Comparison of ENCODE assay signal across 30 cellular contexts in genomic region chr21:46157396-46157986, GRCh38. TPM values are rescaled to one million over a fixed set of nuclear protein-coding genes. Genes with fewer than 3 reads are reported as not detected.
A peak's percentile ranks its signal among the peaks of the same experiment; 100 is the strongest.
DNase-seq lines count a peak whose midpoint lies in the region; ATAC-seq, FAIRE-seq and TF ChIP-seq lines count a peak whose summit lies in the region.
"Had no signal": no experiment of that assay in that cellular context is flagged by ENCODE, and none has a peak within 500 bp of the region (broad histone marks: within the 10 kb centered on the region; RNA-seq: fewer than 3 reads in every experiment).

No MANE protein-coding gene starts in this region.

- in situ Hi-C loops in HepG2 (cut with HindIII; ENCODE audit: extremely low pct_ligation_motif_present, low pct_unique_long_range_greater_than_20kb) = no loop called here

- intact Hi-C loops in cardiac septum (cut with DNase I) = no loop called here
- intact Hi-C loops in heart right ventricle (cut with DNase I) = loop anchor here in 2 of 10 donors (10.0 kb wide), 1 partner anchor 57 kb away; no protein-coding TSS in a partner anchor
- intact Hi-C loops in HepG2 (cut with micrococcal nuclease; ENCODE audit: unreplicated experiment) = loop anchor here (5.0 kb wide), 1 partner anchor 70 kb away; the partner anchor contains the start of gene LSS
- intact Hi-C loops in vagina (cut with DNase I) = no loop called here

- H4K20me1 ChIP-seq in HepG2 (ENCODE audit: insufficient read depth, low read length) = peaks cover 6% of the 10 kb centered on the region; the same call in 1 of the 2 replicates

- no peak for ATAC-seq in heart right ventricle
- no peak for ATAC-seq in HepG2
- no peak for ATAC-seq in GM18868 (IDR thresholded peaks at IDR 0.05; ENCODE audit: unreplicated experiment)
- ATAC-seq: lower lobe of right lung; sciatic nerve; stimulated activated memory B cell treated with anti-CD40 and anti-IgM and Interleukin-4, amounts not matched to agents 10 μg/mL and 1 μg/mL and 100 μg/mL, for 72 hours; T-cell had no signal

- H3K27ac ChIP-seq in heart right ventricle (no peak overlapping the region), WERI-Rb-1 (no peak overlapping the region), HepG2 (ENCODE audit: extremely low read length, insufficient read depth, low read length) (no peak overlapping the region), vagina (no peak overlapping the region)
- H3K27ac ChIP-seq: adrenal gland, lower lobe of right lung, SJCRH30 had no signal

- H3K9me3 ChIP-seq in heart right ventricle (no peaks in the 10 kb centered on the region), WERI-Rb-1 (ENCODE audit: severe bottlenecking) (peaks cover 13% of the 10 kb centered on the region), HepG2 (ENCODE audit: low read length) (no peaks in the 10 kb centered on the region), vagina (no peaks in the 10 kb centered on the region)
- H3K9me3 ChIP-seq: adrenal gland, lower lobe of right lung, SJCRH30 had no signal

- H3K36me3 ChIP-seq in heart right ventricle (peaks cover 0 to 5% (median 0%) of the 10 kb centered on the region in 9 donors), WERI-Rb-1 (peaks cover 18% of the 10 kb centered on the region), HepG2 (replicated peaks in 1 of 2; ENCODE audit: control insufficient read depth in 1 of 2, insufficient read depth in 2 of 2, low read length in 2 of 2) (peaks cover 0 to 4% of the 10 kb centered on the region in 2 experiments; a peak in 1 of 5 replicates), vagina (peaks cover 0 to 4% of the 10 kb centered on the region in 2 donors)
- H3K36me3 ChIP-seq: adrenal gland, lower lobe of right lung, SJCRH30 had no signal

- TF ChIP-seq RAD21 in HepG2 (CRISPR knock-in tag; IDR thresholded peaks at IDR 0.05) = no peak

- POLR2A ChIA-PET in HepG2 (lab: Yijun Ruan, JAX) = no interaction called here

- H3K4me1 ChIP-seq in heart right ventricle = peaks cover 4 to 14% (median 10%) of the 10 kb centered on the region in 9 donors
- peaks cover 33% of the 10 kb centered on the region for H3K4me1 ChIP-seq in HepG2 (ENCODE audit: insufficient read depth, low read length)
- peaks cover 12% of the 10 kb centered on the region for H3K4me1 ChIP-seq in vagina
- H3K4me1 ChIP-seq: SJCRH30 had no signal

- peaks cover 23% of the 10 kb centered on the region for H3K79me2 ChIP-seq in HepG2 (ENCODE audit: insufficient read depth, low read length)

- peak overlapping the region; percentile 39; the same call in 1 of the 2 replicates for H3K4me2 ChIP-seq in HepG2 (ENCODE audit: low read depth, low read length)

- TF ChIP-seq EP300 in HepG2 (IDR thresholded peaks at IDR 0.05; ENCODE audit: low read depth in 2 of 2, low read length in 2 of 2) = no peak
- no peak for TF ChIP-seq EP300 in HepG2 (CRISPR knock-in tag; IDR thresholded peaks at IDR 0.05; ENCODE audit: borderline replicate concordance)

- no peak overlapping the region for H3K9ac ChIP-seq in HepG2 (ENCODE audit: insufficient read depth, low read depth, low read length)

- peak; percentile 43 for DNase-seq in cardiac septum (ENCODE audit: low spot score)
- no peak for DNase-seq in heart right ventricle
- peak; percentile 6 for DNase-seq in WERI-Rb-1
- no peak for DNase-seq in HepG2 (ENCODE audit: low spot score)
- peak; percentile 64 to 69 for DNase-seq in vagina (ENCODE audit: extremely low spot score in 2 of 2)
- no peak for DNase-seq in NCI-H510A treated with DMSO at 0.1 percent for 48 hours (lab: John Stamatoyannopoulos, UW)
- DNase-seq: activated CD4-positive, alpha-beta T cell treated with anti-CD3 and anti-CD28 coated beads, Interleukin-2, amount 50 U/mL, for 4 hours; activated naive CD4-positive, alpha-beta T cell; activated T-cell treated with anti-CD3 and anti-CD28 coated beads, Interleukin-2, amount 50 U/mL, for 1 hour; C1 segment of cervical spinal cord; DMS79 treated with DMSO at 0.1 percent for 48 hours; effector CD8-positive, alpha-beta T cell; HCEC 1CT; lower lobe of right lung; NCI-H1092 treated with DMSO at 0.1 percent for 48 hours; NCI-H187; NCI-H2171; NCI-H524 treated with DMSO at 0.1 percent for 48 hours; SJCRH30; stimulated activated CD4-positive, alpha-beta T cell treated with anti-CD3 and anti-CD28 coated beads, Interleukin-4, amount 100 ng/mL, for 24 hours had no signal

- H3K4me3 ChIP-seq in heart right ventricle (no peak overlapping the region), WERI-Rb-1 (ENCODE audit: low read depth, low read length) (no peak overlapping the region), HepG2 (replicated peaks in 1 of 3; ENCODE audit: insufficient read depth in 1 of 3, low read depth in 2 of 3, low read length in 3 of 3) (no peak overlapping the region), vagina (no peak overlapping the region)
- H3K4me3 ChIP-seq: adrenal gland, lower lobe of right lung, SJCRH30 had no signal

- TF ChIP-seq CTCF in heart right ventricle (IDR thresholded peaks at IDR 0.05) = no peak
- no peak for TF ChIP-seq CTCF in WERI-Rb-1 (IDR thresholded peaks at IDR 0.05; ENCODE audit: low read depth, low read length)
- TF ChIP-seq CTCF in HepG2 (CRISPR knock-in tag; IDR thresholded peaks at IDR 0.05) = no peak
- TF ChIP-seq CTCF in vagina (IDR thresholded peaks at IDR 0.05) = no peak

- no peak for TF ChIP-seq POLR2A in HepG2 (IDR thresholded peaks at IDR 0.05; ENCODE audit: insufficient read depth in 1 of 2, low read depth in 2 of 2, low read length in 2 of 2)
- TF ChIP-seq POLR2A in vagina (IDR thresholded peaks at IDR 0.05) = no peak

- WGBS in heart right ventricle, 2 donors = 83 to 92% methylated on average over 11 to 12 of the region's 12 CpGs
- WGBS in HepG2 (ENCODE audit: low lambda C conversion rate) = 67% methylated on average over 12 of the region's 12 CpGs

- H3K27me3 ChIP-seq in heart right ventricle (no peaks in the 10 kb centered on the region), WERI-Rb-1 (ENCODE audit: insufficient read depth, low read depth, severe bottlenecking) (no peaks in the 10 kb centered on the region), HepG2 (ENCODE audit: control insufficient read depth in 1 of 2, insufficient read depth in 2 of 2, low read length in 2 of 2) (no peaks in the 10 kb centered on the region; a peak in 2 of 5 replicates), vagina (no peaks in the 10 kb centered on the region)
- H3K27me3 ChIP-seq: adrenal gland, SJCRH30 had no signal

- CTCF ChIA-PET in HepG2 (lab: Yijun Ruan, JAX; ENCODE audit: low intra/inter-chr PET ratio, low total read pairs) = no interaction called here

- FAIRE-seq in HepG2 (lab: Jason Lieb, UNC) = no peak
- FAIRE-seq: GM18507, RCC 7860 had no signal

- no TSS peak for BruUV-seq in HepG2 (replicated peaks; lab: Mats Ljungman, UMichigan)

- no peak overlapping the region for H2AFZ ChIP-seq in HepG2 (ENCODE audit: low read length)

RNA-seq across cellular contexts. Expression of gene FTCD, which starts 2.1 kb away (rescaled TPM):
- total RNA-seq in cardiac septum = 0.83 TPM
- 1 to 10 TPM in 6 of 10 donors, under 1 TPM in 4; 0.38 to 4.4 (median 1.1) TPM for total RNA-seq in heart right ventricle
- 1 to 10 TPM in 1 of 2 donors, under 1 TPM in 1; 0.14 to 4.0 TPM for polyA plus RNA-seq in heart right ventricle
- 78.5 and 105 TPM in 2 replicates for total RNA-seq in HepG2 (2016; rRNA removed; fragmentation: Illumina TruSeq; extraction: Trizol)
- 13.1 and 13.2 TPM in 2 replicates for total RNA-seq in HepG2 (2016; cell fraction: cytosol; rRNA removed; fragmentation: Illumina TruSeq; extraction: Trizol; ENCODE audit: low read depth)
- total RNA-seq in HepG2 (2016; cell fraction: insoluble cytoplasmic fraction; rRNA removed; fragmentation: Illumina TruSeq; extraction: Trizol) = 61.2 and 115 TPM in 2 replicates
- 21.0 and 27.4 TPM in 2 replicates for total RNA-seq in HepG2 (2016; cell fraction: membrane; rRNA removed; fragmentation: Illumina TruSeq; extraction: Trizol)
- total RNA-seq in HepG2 (2016; cell fraction: nucleus; rRNA removed; fragmentation: Illumina TruSeq; extraction: Trizol) = 94.5 and 110 TPM in 2 replicates
- polyA plus RNA-seq in HepG2 (2011; rRNA removed) = 75.7 and 112 TPM in 2 replicates
- 34.7 and 61.2 TPM in 2 replicates for polyA plus RNA-seq in HepG2 (2011; cell fraction: cytosol; rRNA removed)
- 656 and 751 TPM in 2 replicates for polyA plus RNA-seq in HepG2 (2011; cell fraction: nucleus; rRNA removed)
- polyA plus RNA-seq in HepG2 (2012) = 108 and 140 TPM in 2 replicates
- 11.0 and 12.4 TPM in 2 replicates for polyA plus RNA-seq in HepG2 (2016; cell fraction: cytosol; fragmentation: Illumina TruSeq; extraction: Trizol; ENCODE audit: low read depth)
- 47.9 and 52.0 TPM in 2 replicates for polyA plus RNA-seq in HepG2 (2016; cell fraction: insoluble cytoplasmic fraction; fragmentation: Illumina TruSeq; extraction: Trizol; ENCODE audit: low read depth)
- 11.9 and 17.7 TPM in 2 replicates for polyA plus RNA-seq in HepG2 (2016; cell fraction: membrane; fragmentation: Illumina TruSeq; extraction: Trizol; ENCODE audit: low read depth)
- polyA plus RNA-seq in HepG2 (2016; cell fraction: nucleus; fragmentation: Illumina TruSeq; extraction: Trizol; ENCODE audit: insufficient read depth, low read depth) = 369 and 379 TPM in 2 replicates
- 0.42 and 84.7 TPM in 2 replicates for polyA minus RNA-seq in HepG2 (2011; rRNA and poly(A)+ RNA removed; ENCODE audit: low replicate concordance)
- 33.3 and 39.2 TPM in 2 replicates for polyA minus RNA-seq in HepG2 (2011; cell fraction: cytosol; rRNA and poly(A)+ RNA removed)
- 93.9 and 118 TPM in 2 replicates for polyA minus RNA-seq in HepG2 (2011; cell fraction: nucleus; rRNA and poly(A)+ RNA removed)
- not detected for total RNA-seq in vagina
- total RNA-seq: epithelial cell of proximal tubule, SJCRH30 had no signal

RNA-seq across cellular contexts. Expression of gene SPATC1L, which starts 26.8 kb away (rescaled TPM):
- total RNA-seq in cardiac septum (7.3 TPM), heart right ventricle (1 to 10 TPM; 4.7 to 9.8 (median 8.2) TPM), HepG2 (2016; rRNA removed; fragmentation: Illumina TruSeq; extraction: Trizol) (2.8 and 3.3 TPM in 2 replicates), vagina (5.2 TPM)
- polyA plus RNA-seq in heart right ventricle (10 to 100 TPM; 12.7 to 14.6 TPM), HepG2 (2011; rRNA removed) (1.4 and 2.6 TPM in 2 replicates)
- 2.1 and 2.7 TPM in 2 replicates for total RNA-seq in HepG2 (2016; cell fraction: cytosol; rRNA removed; fragmentation: Illumina TruSeq; extraction: Trizol; ENCODE audit: low read depth)
- 3.0 and 3.3 TPM in 2 replicates for total RNA-seq in HepG2 (2016; cell fraction: insoluble cytoplasmic fraction; rRNA removed; fragmentation: Illumina TruSeq; extraction: Trizol)
- 3.0 and 3.8 TPM in 2 replicates for total RNA-seq in HepG2 (2016; cell fraction: membrane; rRNA removed; fragmentation: Illumina TruSeq; extraction: Trizol)
- 1.5 and 1.7 TPM in 2 replicates for total RNA-seq in HepG2 (2016; cell fraction: nucleus; rRNA removed; fragmentation: Illumina TruSeq; extraction: Trizol)
- 1.4 and 2.8 TPM in 2 replicates for polyA plus RNA-seq in HepG2 (2011; cell fraction: cytosol; rRNA removed)
- polyA plus RNA-seq in HepG2 (2011; cell fraction: nucleus; rRNA removed) = 9.6 and 9.7 TPM in 2 replicates
- polyA plus RNA-seq in HepG2 (2012) = 7.3 and 10.9 TPM in 2 replicates
- polyA plus RNA-seq in HepG2 (2016; cell fraction: cytosol; fragmentation: Illumina TruSeq; extraction: Trizol; ENCODE audit: low read depth) = 5.4 and 5.7 TPM in 2 replicates
- polyA plus RNA-seq in HepG2 (2016; cell fraction: insoluble cytoplasmic fraction; fragmentation: Illumina TruSeq; extraction: Trizol; ENCODE audit: low read depth) = 5.9 and 7.1 TPM in 2 replicates
- polyA plus RNA-seq in HepG2 (2016; cell fraction: membrane; fragmentation: Illumina TruSeq; extraction: Trizol; ENCODE audit: low read depth) = 6.0 and 7.3 TPM in 2 replicates
- 5.8 and 6.5 TPM in 2 replicates for polyA plus RNA-seq in HepG2 (2016; cell fraction: nucleus; fragmentation: Illumina TruSeq; extraction: Trizol; ENCODE audit: insufficient read depth, low read depth)
- 2.4 and 3.4 TPM in 2 replicates for polyA minus RNA-seq in HepG2 (2011; rRNA and poly(A)+ RNA removed; ENCODE audit: low replicate concordance)
- 3.4 and 5.6 TPM in 2 replicates for polyA minus RNA-seq in HepG2 (2011; cell fraction: cytosol; rRNA and poly(A)+ RNA removed)
- 0.77 and 1.6 TPM in 2 replicates for polyA minus RNA-seq in HepG2 (2011; cell fraction: nucleus; rRNA and poly(A)+ RNA removed)

RNA-seq across cellular contexts. Expression of gene COL6A2, which starts 59.6 kb away (rescaled TPM):
- total RNA-seq in cardiac septum (157 TPM), heart right ventricle (100 to 1,000 TPM in 8 of 10 donors, 10 to 100 TPM in 2; 76.6 to 370 (median 119) TPM), HepG2 (2016; rRNA removed; fragmentation: Illumina TruSeq; extraction: Trizol) (0.07 and 0.14 TPM in 2 replicates), vagina (535 TPM)
- polyA plus RNA-seq in heart right ventricle (100 to 1,000 TPM; 301 to 363 TPM), HepG2 (2011; rRNA removed) (0.41 and 1.6 TPM in 2 replicates)
- total RNA-seq in HepG2 (2016; cell fraction: cytosol; rRNA removed; fragmentation: Illumina TruSeq; extraction: Trizol; ENCODE audit: low read depth) = not detected in 2 replicates
- total RNA-seq in HepG2 (2016; cell fraction: insoluble cytoplasmic fraction; rRNA removed; fragmentation: Illumina TruSeq; extraction: Trizol) = 0.06 TPM in 1 of 2 replicates, not detected in the other
- not detected in 2 replicates for total RNA-seq in HepG2 (2016; cell fraction: membrane; rRNA removed; fragmentation: Illumina TruSeq; extraction: Trizol)
- total RNA-seq in HepG2 (2016; cell fraction: nucleus; rRNA removed; fragmentation: Illumina TruSeq; extraction: Trizol) = 0.13 and 0.22 TPM in 2 replicates
- 0.27 and 0.31 TPM in 2 replicates for polyA plus RNA-seq in HepG2 (2011; cell fraction: cytosol; rRNA removed)
- polyA plus RNA-seq in HepG2 (2011; cell fraction: nucleus; rRNA removed) = 8.5 and 10.4 TPM in 2 replicates
- polyA plus RNA-seq in HepG2 (2012) = 0.36 and 0.81 TPM in 2 replicates
- polyA plus RNA-seq in HepG2 (2016; cell fraction: cytosol; fragmentation: Illumina TruSeq; extraction: Trizol; ENCODE audit: low read depth) = not detected in 2 replicates
- polyA plus RNA-seq in HepG2 (2016; cell fraction: insoluble cytoplasmic fraction; fragmentation: Illumina TruSeq; extraction: Trizol; ENCODE audit: low read depth) = not detected in 2 replicates
- not detected in 2 replicates for polyA plus RNA-seq in HepG2 (2016; cell fraction: membrane; fragmentation: Illumina TruSeq; extraction: Trizol; ENCODE audit: low read depth)
- polyA plus RNA-seq in HepG2 (2016; cell fraction: nucleus; fragmentation: Illumina TruSeq; extraction: Trizol; ENCODE audit: insufficient read depth, low read depth) = 0.48 and 0.69 TPM in 2 replicates
- polyA minus RNA-seq in HepG2 (2011; rRNA and poly(A)+ RNA removed; ENCODE audit: low replicate concordance) = 0.44 TPM in 1 of 2 replicates, not detected in the other
- polyA minus RNA-seq in HepG2 (2011; cell fraction: cytosol; rRNA and poly(A)+ RNA removed) = not detected in 2 replicates
- 0.52 and 1.2 TPM in 2 replicates for polyA minus RNA-seq in HepG2 (2011; cell fraction: nucleus; rRNA and poly(A)+ RNA removed)
- total RNA-seq: HT-29 had no signal
- polyA plus RNA-seq: neural cell had no signal

Comparison
In these comparisons a context has a peak if more than half of its experiments do, and no peak if none do; other contexts are left out.
1. DNase-seq: peak in cardiac septum (single experiment), WERI-Rb-1 (single experiment) and vagina (2 of 2); none in heart right ventricle (0 of 2), HepG2 (single experiment) and NCI-H510A treated with DMSO at 0.1 percent for 48 hours (single experiment).
2. RNA of gene COL6A2, which starts 59.6 kb away (total RNA-seq): 535 TPM in vagina (single experiment), 157 TPM in cardiac septum (single experiment) and 76.6 to 370 TPM in heart right ventricle; 0.06 to 0.22 TPM in HepG2; every median in the first group is over 10 times any median in the second.